8 cellular contexts compared by ENCODE assay signal in the genomic region with DNA sequence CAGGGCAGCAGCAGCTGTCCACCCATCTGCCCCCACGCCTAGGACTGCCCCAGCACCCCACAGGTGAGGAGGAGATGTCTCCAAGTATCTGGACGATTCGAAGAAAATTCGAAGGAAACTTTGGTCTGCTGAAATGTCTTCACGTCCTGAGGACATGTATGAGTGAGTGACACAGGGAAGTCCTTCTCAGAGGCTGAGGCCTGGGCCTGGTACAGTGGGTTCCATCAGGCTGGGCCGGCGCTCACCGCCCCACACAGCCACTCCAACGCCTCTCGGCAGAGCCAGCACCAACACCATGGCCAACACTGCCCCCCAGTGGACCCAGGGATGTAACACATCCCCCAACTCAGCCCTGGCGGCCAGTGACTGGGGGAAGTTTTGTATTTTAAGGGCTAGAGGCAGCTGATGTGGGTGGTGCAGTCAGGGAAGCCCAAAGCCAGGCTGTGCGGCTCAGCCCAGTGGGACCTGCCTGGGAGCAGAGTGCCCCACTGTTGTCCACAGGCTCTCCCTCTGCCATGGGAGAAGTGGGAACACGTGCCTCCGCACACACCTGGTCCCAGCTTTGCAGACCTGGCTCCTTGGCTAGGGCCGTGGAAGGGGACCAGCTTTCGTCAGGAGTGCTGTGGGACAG. TPM values are rescaled to one million over a fixed set of nuclear protein-coding genes. Genes with fewer than 3 reads are reported as not detected.
DNase-seq lines count a peak whose midpoint lies in the region; ATAC-seq and TF ChIP-seq lines count a peak whose summit lies in the region.

No MANE protein-coding gene starts in this region.

- H3K36me3 ChIP-seq in OCI-LY1 (ENCODE audit: insufficient read depth, low read length) = no peaks in the 10 kb centered on the region
- peaks cover 0 to 16% (median 0%) of the 10 kb centered on the region in 3 donors for H3K36me3 ChIP-seq in esophagus squamous epithelium

- H3K4me1 ChIP-seq in OCI-LY1 (ENCODE audit: insufficient read depth, low read length, severe bottlenecking) (no peaks in the 10 kb centered on the region), esophagus squamous epithelium (peaks cover 0 to 33% (median 17%) of the 10 kb centered on the region in 3 donors)

- TF ChIP-seq POLR2A in esophagus squamous epithelium (IDR thresholded peaks at IDR 0.05) = no peak

- H3K27me3 ChIP-seq in OCI-LY1 (ENCODE audit: insufficient read depth, low read length) (peaks cover 9% of the 10 kb centered on the region; the same call in 1 of the 2 replicates), esophagus squamous epithelium (no peaks in the 10 kb centered on the region)

- H3K27ac Mint-ChIP-seq in nephron = no peak overlapping the region
- H3K27ac Mint-ChIP-seq in stimulated activated naive B cell treated with anti-CD40 and anti-IgM and Interleukin-4, amounts not matched to agents 10 μg/mL and 1 μg/mL and 100 μg/mL, for 72 hours = no peak overlapping the region

- intact Hi-C loops in esophagus squamous epithelium (cut with DNase I) = loop anchor here (2.0 to 10.0 kb wide), 2 partner anchors 123 to 199 kb away; a partner anchor contains a TSS

- H3K36me3 Mint-ChIP-seq in nephron (ENCODE audit: low read depth) = peaks cover 3% of the 10 kb centered on the region
- peaks cover 20 to 30% of the 10 kb centered on the region in 2 donors for H3K36me3 Mint-ChIP-seq in stimulated activated naive B cell treated with anti-CD40 and anti-IgM and Interleukin-4, amounts not matched to agents 10 μg/mL and 1 μg/mL and 100 μg/mL, for 72 hours

- H3K9me2 ChIP-seq in OCI-LY1 (ENCODE audit: low read depth, low read length) = no peaks in the 10 kb centered on the region

- no peaks in the 10 kb centered on the region for H3K27me3 Mint-ChIP-seq in nephron (ENCODE audit: low read depth)
- H3K27me3 Mint-ChIP-seq in stimulated activated naive B cell treated with anti-CD40 and anti-IgM and Interleukin-4, amounts not matched to agents 10 μg/mL and 1 μg/mL and 100 μg/mL, for 72 hours = no peaks in the 10 kb centered on the region

- no peak overlapping the region for H3K4me2 ChIP-seq in OCI-LY1 (ENCODE audit: low read length)

- no peaks in the 10 kb centered on the region for H3K79me2 ChIP-seq in OCI-LY1 (ENCODE audit: insufficient read depth, low read length)

- DNase-seq in DMS53 (lab: John Stamatoyannopoulos, UW) (peak; percentile 87), activated T-cell treated with anti-CD3 and anti-CD28 coated beads for 1 hour (ENCODE audit: low read depth) (peak; percentile 81), esophagus squamous epithelium (lab: John Stamatoyannopoulos, UW) (peak; percentile 31)
- DNase-seq in stimulated activated naive B cell treated with anti-CD40 and anti-IgM and Interleukin-4, amounts not matched to agents 10 μg/mL and 1 μg/mL and 100 μg/mL, for 72 hours = peak; percentile 58

- H4K20me1 ChIP-seq in OCI-LY1 (ENCODE audit: insufficient read depth, low read length) = no peaks in the 10 kb centered on the region

- H3K9me3 Mint-ChIP-seq in nephron = no peaks in the 10 kb centered on the region
- H3K9me3 Mint-ChIP-seq in stimulated activated naive B cell treated with anti-CD40 and anti-IgM and Interleukin-4, amounts not matched to agents 10 μg/mL and 1 μg/mL and 100 μg/mL, for 72 hours = no peaks in the 10 kb centered on the region

- H3K9ac ChIP-seq in OCI-LY1 (ENCODE audit: low read length) = no peak overlapping the region

- H3F3A ChIP-seq in OCI-LY1 (ENCODE audit: insufficient read depth, low read length) = no peaks in the 10 kb centered on the region

- H3K4me3 ChIP-seq in OCI-LY1 (ENCODE audit: low read depth, low read length, poor library complexity, severe bottlenecking) (no peak overlapping the region), esophagus squamous epithelium (no peak overlapping the region)

- H3K9me3 ChIP-seq in OCI-LY1 (ENCODE audit: low read length) (no peaks in the 10 kb centered on the region), esophagus squamous epithelium (no peaks in the 10 kb centered on the region)

- ATAC-seq in HG03432 (IDR thresholded peaks at IDR 0.05; ENCODE audit: unreplicated experiment) (peak; percentile 58), HG02623 (IDR thresholded peaks at IDR 0.05; ENCODE audit: unreplicated experiment) (no peak)
- ATAC-seq in stimulated activated naive B cell treated with anti-CD40 and anti-IgM and Interleukin-4, amounts not matched to agents 10 μg/mL and 1 μg/mL and 100 μg/mL, for 72 hours (replicated peaks) = peak; percentile 98 to 99

- no peak overlapping the region for H2AFZ ChIP-seq in OCI-LY1 (ENCODE audit: low read length)

- H3K4me1 Mint-ChIP-seq in nephron = no peaks in the 10 kb centered on the region
- H3K4me1 Mint-ChIP-seq in stimulated activated naive B cell treated with anti-CD40 and anti-IgM and Interleukin-4, amounts not matched to agents 10 μg/mL and 1 μg/mL and 100 μg/mL, for 72 hours = no peaks in the 10 kb centered on the region

- WGBS in esophagus squamous epithelium, 2 donors = 29 to 58% methylated on average over 5 to 9 of the region's 16 CpGs

- no peak overlapping the region for H3K27ac ChIP-seq in OCI-LY1 (ENCODE audit: low read depth, low read length, poor library complexity, severe bottlenecking)
- peak overlapping the region in 3 of 4 donors; percentile 47 to 81 (median 75) for H3K27ac ChIP-seq in esophagus squamous epithelium

- peak; percentile 88 for TF ChIP-seq CTCF in OCI-LY1 (IDR thresholded peaks at IDR 0.05; ENCODE audit: low read length)
- peak; percentile 67 to 97 (median 94) for TF ChIP-seq CTCF in esophagus squamous epithelium (IDR thresholded peaks at IDR 0.05)
- TF ChIP-seq CTCF in nephron (IDR thresholded peaks at IDR 0.05; ENCODE audit: unreplicated experiment in 3 of 3) = peak; percentile 86 to 93 (median 92)

- no peak overlapping the region for H3K4me3 Mint-ChIP-seq in nephron
- H3K4me3 Mint-ChIP-seq in stimulated activated naive B cell treated with anti-CD40 and anti-IgM and Interleukin-4, amounts not matched to agents 10 μg/mL and 1 μg/mL and 100 μg/mL, for 72 hours = no peak overlapping the region

RNA-seq across cellular contexts. Expression of a gene that starts 55.8 kb away (rescaled TPM):
- total RNA-seq in esophagus squamous epithelium = 100 to 1,000 TPM in 2 of 4 donors, 10 to 100 TPM in 2; 72.8 to 302 (median 143) TPM

RNA-seq across cellular contexts. Expression of a gene that starts 58.8 kb away (rescaled TPM):
- 10 to 100 TPM in 2 of 4 donors, 1 to 10 TPM in 2; 7.9 to 22.1 (median 9.8) TPM for total RNA-seq in esophagus squamous epithelium

Comparison
In these comparisons a context has a peak if more than half of its experiments do, and no peak if none do; other contexts are left out.
1. DNase-seq: peak in every context shown above with its lines; median percentile 87 in DMS53; 81 in activated T-cell treated with anti-CD3 and anti-CD28 coated beads for 1 hour; 58 in stimulated activated naive B cell treated with anti-CD40 and anti-IgM and Interleukin-4, amounts not matched to agents 10 μg/mL and 1 μg/mL and 100 μg/mL, for 72 hours; 31 in esophagus squamous epithelium.